In genomic region chr14:86654558-86655184, GRCh38 we compare ENCODE assay signal across 8 cellular contexts.
A peak's percentile ranks its signal among the peaks of the same experiment; 100 is the strongest.
DNase-seq lines count a peak whose midpoint lies in the region; ATAC-seq, FAIRE-seq and TF ChIP-seq lines count a peak whose summit lies in the region.

No MANE protein-coding gene starts in this region.

- no peak overlapping the region for H3K9ac ChIP-seq in SU-DHL-6 (ENCODE audit: low read length)

- no peaks in the 10 kb centered on the region for H3K79me2 ChIP-seq in SU-DHL-6 (ENCODE audit: insufficient read depth, low read length)

- no peaks in the 10 kb centered on the region for H3K9me3 ChIP-seq in SU-DHL-6 (ENCODE audit: insufficient read depth, low read length)

- no peaks in the 10 kb centered on the region for H3K27me3 ChIP-seq in SU-DHL-6 (ENCODE audit: low read length)

- no peak overlapping the region for H2AFZ ChIP-seq in SU-DHL-6 (ENCODE audit: low read depth, low read length, severe bottlenecking)

- H3K27ac ChIP-seq in SU-DHL-6 (ENCODE audit: low read depth, low read length), result no peak overlapping the region

- DNase-seq in NCI-H2196 (lab: John Stamatoyannopoulos, UW; ENCODE audit: unreplicated experiment) (peak; percentile 6), NCI-H2196 treated with DMSO at 0.1 percent for 48 hours (lab: John Stamatoyannopoulos, UW; ENCODE audit: unreplicated experiment) (no peak), M059J (ENCODE audit: low read depth) (peak; percentile 1), fibroblast of mammary gland (ENCODE audit: low read depth) (peak; percentile 57), retinal pigment epithelial cell (ENCODE audit: low read depth) (peak; percentile 4), GM12892 (ENCODE audit: insufficient read length) (no peak)

- H3K9me2 ChIP-seq in SU-DHL-6 (replicated peaks; ENCODE audit: insufficient read depth, low read length), result no peaks in the 10 kb centered on the region

- H3K36me3 ChIP-seq in SU-DHL-6 (ENCODE audit: low read length), result no peaks in the 10 kb centered on the region

- no peaks in the 10 kb centered on the region for H3F3A ChIP-seq in SU-DHL-6 (ENCODE audit: insufficient read depth)

- H3K4me2 ChIP-seq in SU-DHL-6 (ENCODE audit: low read depth, low read length, poor library complexity, severe bottlenecking), result no peak overlapping the region

- TF ChIP-seq CTCF in SU-DHL-6 (IDR thresholded peaks at IDR 0.05; ENCODE audit: insufficient read depth, low read length, poor library complexity, severe bottlenecking), result peak; percentile 56
- peak; percentile 65 for TF ChIP-seq CTCF in fibroblast of mammary gland (conservative IDR thresholded peaks at IDR 0.05; ENCODE audit: control insufficient read depth, insufficient read depth, low read depth, low read length)
- peak; percentile 56 for TF ChIP-seq CTCF in retinal pigment epithelial cell (conservative IDR thresholded peaks at IDR 0.05; ENCODE audit: low read depth, low read length)

- no peak for FAIRE-seq in GM12892 (lab: Jason Lieb, UNC)

- no peaks in the 10 kb centered on the region for H4K20me1 ChIP-seq in SU-DHL-6 (ENCODE audit: low read depth, low read length)

- no peak overlapping the region for H3K4me3 ChIP-seq in SU-DHL-6 (ENCODE audit: insufficient read depth, low read length, poor library complexity, severe bottlenecking)
- no peak overlapping the region for H3K4me3 ChIP-seq in fibroblast of mammary gland (ENCODE audit: control insufficient read depth, low read depth, low read length)
- no peak overlapping the region for H3K4me3 ChIP-seq in retinal pigment epithelial cell (ENCODE audit: low read length)

- TF ChIP-seq POLR2A in GM12892 (IDR thresholded peaks at IDR 0.05; ENCODE audit: low read depth, low read length), result no peak

- ATAC-seq in GM18858 (IDR thresholded peaks at IDR 0.05; ENCODE audit: unreplicated experiment), result no peak

Comparison
In these comparisons a context has a peak if more than half of its experiments do, and no peak if none do; other contexts are left out.
1. DNase-seq: peak in NCI-H2196 (single experiment), M059J (single experiment), fibroblast of mammary gland (single experiment) and retinal pigment epithelial cell (single experiment); none in NCI-H2196 treated with DMSO at 0.1 percent for 48 hours (single experiment) and GM12892 (single experiment).
2. Peak in every context shown above with its lines, with median percentiles within 50 percentile points of each other: CTCF ChIP-seq.